In the genomic region with DNA sequence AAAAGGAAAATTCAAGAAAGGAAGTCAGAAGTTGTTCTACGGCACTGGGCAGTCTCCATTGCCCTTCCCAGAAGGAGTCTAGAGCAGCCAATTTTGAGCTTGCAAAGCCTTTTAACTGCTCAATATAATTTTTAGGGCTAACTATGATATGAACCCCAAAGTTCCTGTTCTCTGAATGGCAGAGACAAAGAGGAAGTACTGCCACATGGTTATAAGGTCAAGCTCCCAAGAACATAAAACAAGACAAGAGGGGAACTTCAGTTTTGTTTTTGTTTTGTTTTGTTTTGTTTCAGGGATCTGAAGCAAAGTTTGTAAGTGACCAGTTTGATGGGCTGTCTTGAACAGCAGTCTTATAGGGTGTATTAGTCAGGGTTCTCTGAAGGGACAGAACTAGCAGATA, we compare ENCODE assay signal across 20 cellular contexts.
"Had no signal": no experiment of that assay in that cellular context is flagged by ENCODE, and none has a peak within 500 bp of the region (broad histone marks: within the 10 kb centered on the region; RNA-seq: fewer than 3 reads in every experiment).

No MANE protein-coding gene starts in this region.

- H3K27ac Mint-ChIP-seq: activated naive CD4-positive, alpha-beta T cell treated with anti-CD3 and anti-CD28 coated beads, Interleukin-2, amount 50 U/mL, for 24 hours; progenitor cell of endocrine pancreas; stimulated activated naive B cell treated with anti-CD40 and anti-IgM and Interleukin-4, amounts not matched to agents 10 μg/mL and 1 μg/mL and 100 μg/mL, for 72 hours had no signal

- H3K4me1 ChIP-seq: breast epithelium had no signal

- FAIRE-seq: astrocyte, frontal cortex, keratinocyte had no signal

- H3K4me3 ChIP-seq: breast epithelium, thoracic aorta had no signal

- H3K27me3 ChIP-seq: breast epithelium had no signal

- H3K27ac ChIP-seq: breast epithelium, thoracic aorta, VCaP had no signal

- DNase-seq: activated CD4-positive, alpha-beta T cell treated with anti-CD3 and anti-CD28 coated beads, Interleukin-2, amount 50 U/mL, for 1 hour; activated CD4-positive, CD25-positive, alpha-beta regulatory T cell treated with anti-CD3 and anti-CD28 coated beads, Interleukin-2, amount 50 U/mL, for 72 hours; activated CD8-positive, alpha-beta memory T cell treated with anti-CD3 and anti-CD28 coated beads, Interleukin-2, amount 50 U/mL, for 4 hours; activated effector memory CD4-positive, alpha-beta T cell treated with anti-CD3 and anti-CD28 coated beads, Interleukin-2, amount 50 U/mL, for 16 hours; activated T-cell treated with anti-CD3 and anti-CD28 coated beads, Interleukin-2, amount 50 U/mL, for 48 hours; cerebellar nuclear complex; cortex of kidney; effector CD4-positive, alpha-beta T cell; midbrain; stimulated activated naive B cell treated with anti-CD40 and anti-IgM and Interleukin-4, amounts not matched to agents 10 μg/mL and 1 μg/mL and 100 μg/mL, for 72 hours had no signal

- H3K4me3 Mint-ChIP-seq: activated naive CD4-positive, alpha-beta T cell treated with anti-CD3 and anti-CD28 coated beads, Interleukin-2, amount 50 U/mL, for 24 hours; neural crest cell; stimulated activated naive B cell treated with anti-CD40 and anti-IgM and Interleukin-4, amounts not matched to agents 10 μg/mL and 1 μg/mL and 100 μg/mL, for 72 hours had no signal

- H3K4me1 Mint-ChIP-seq: activated naive CD4-positive, alpha-beta T cell treated with anti-CD3 and anti-CD28 coated beads, Interleukin-2, amount 50 U/mL, for 24 hours; neural crest cell had no signal

- H3K27me3 Mint-ChIP-seq: progenitor cell of endocrine pancreas had no signal

- ATAC-seq: left lobe of liver had no signal
